8 cellular contexts compared by ENCODE assay signal in genomic region chr17:32127156-32127897, GRCh38. TPM values are rescaled to one million over a fixed set of nuclear protein-coding genes. Genes with fewer than 3 reads are reported as not detected.
DNase-seq lines count a peak whose midpoint lies in the region; ATAC-seq and TF ChIP-seq lines count a peak whose summit lies in the region.

No MANE protein-coding gene starts in this region.

- H3K9ac ChIP-seq in Karpas-422 (ENCODE audit: low read length) = peak overlapping the region; percentile 77
- H3K9ac ChIP-seq in neural progenitor cell = no peak overlapping the region

- H3K4me1 ChIP-seq in Karpas-422 (ENCODE audit: low read length) = peaks cover 26% of the 10 kb centered on the region
- H3K4me1 ChIP-seq in foreskin keratinocyte = peaks cover 9% of the 10 kb centered on the region
- peaks cover 8% of the 10 kb centered on the region for H3K4me1 ChIP-seq in neural progenitor cell

- peak overlapping the region; percentile 92 for H2AFZ ChIP-seq in Karpas-422 (ENCODE audit: low read length)
- H2AFZ ChIP-seq in neural progenitor cell (replicated peaks) = peak overlapping the region; percentile 96

- DNase-seq in DMS53 treated with DMSO at 0.1 percent for 48 hours (lab: John Stamatoyannopoulos, UW; ENCODE audit: unreplicated experiment) (peak; percentile 29), Karpas-422 (peak; percentile 88), SIG-M5 treated with dmso at 0.1 percent for 504 hours (lab: John Stamatoyannopoulos, UW; ENCODE audit: unreplicated experiment) (peak; percentile 88), activated gamma-delta T cell treated with Interleukin-2 at 50 U/mL for 16 hours (peak; percentile 74), foreskin keratinocyte (peak; percentile 77 to 85), neural progenitor cell (ENCODE audit: low spot score) (peak; percentile 52), stromal cell of bone marrow (ENCODE audit: low read depth) (peak; percentile 64)

- peak overlapping the region; percentile 79 for H3K4me3 ChIP-seq in Karpas-422 (ENCODE audit: low read length)
- peak overlapping the region; percentile 53 for H3K4me3 ChIP-seq in neural progenitor cell

- peaks cover 6% of the 10 kb centered on the region for H3F3A ChIP-seq in neural progenitor cell (ENCODE audit: low read depth)

- H3K4me2 ChIP-seq in Karpas-422 (ENCODE audit: low read depth, low read length, poor library complexity, severe bottlenecking) (peak overlapping the region; percentile 73), neural progenitor cell (peak overlapping the region; percentile 80)

- TF ChIP-seq CTCF in foreskin keratinocyte (conservative IDR thresholded peaks at IDR 0.05) (no peak), neural progenitor cell (IDR thresholded peaks at IDR 0.05) (no peak)

- H3K79me2 ChIP-seq in Karpas-422 (ENCODE audit: low read length) = no peaks in the 10 kb centered on the region
- no peaks in the 10 kb centered on the region for H3K79me2 ChIP-seq in neural progenitor cell (ENCODE audit: low read depth)

- peaks cover 2% of the 10 kb centered on the region for H3K36me3 Mint-ChIP-seq in neural progenitor cell

- ATAC-seq in GM21723 (IDR thresholded peaks at IDR 0.05; ENCODE audit: unreplicated experiment) (peak; percentile 79), foreskin keratinocyte (peak; percentile 96)

- H4K20me1 ChIP-seq in Karpas-422 (ENCODE audit: insufficient read depth, low read depth, low read length) = no peaks in the 10 kb centered on the region
- H4K20me1 ChIP-seq in neural progenitor cell (ENCODE audit: low read depth) = no peaks in the 10 kb centered on the region

- H3K9me3 Mint-ChIP-seq in neural progenitor cell = peaks cover 8% of the 10 kb centered on the region

- H3K9me3 ChIP-seq in Karpas-422 (ENCODE audit: low read length) (no peaks in the 10 kb centered on the region), neural progenitor cell (ENCODE audit: low read depth) (no peaks in the 10 kb centered on the region)

- H3K27me3 ChIP-seq in Karpas-422 (ENCODE audit: low read length) (no peaks in the 10 kb centered on the region), foreskin keratinocyte (no peaks in the 10 kb centered on the region), neural progenitor cell (no peaks in the 10 kb centered on the region)

- H3K27ac Mint-ChIP-seq in neural progenitor cell = peak overlapping the region; percentile 94

- H3K27ac ChIP-seq in Karpas-422 (ENCODE audit: low read length) = no peak overlapping the region
- H3K27ac ChIP-seq in foreskin keratinocyte = peak overlapping the region; percentile 88
- H3K27ac ChIP-seq in neural progenitor cell = no peak overlapping the region

- H3K27me3 Mint-ChIP-seq in neural progenitor cell (ENCODE audit: insufficient read depth, low read depth) = peaks cover 10% of the 10 kb centered on the region

- peak overlapping the region; percentile 92 for H3K4me3 Mint-ChIP-seq in neural progenitor cell

- no peaks in the 10 kb centered on the region for H3K9me2 ChIP-seq in Karpas-422 (replicated peaks; ENCODE audit: insufficient read depth, low read length)

- H3K4me1 Mint-ChIP-seq in neural progenitor cell = peaks cover 58% of the 10 kb centered on the region

- H3K36me3 ChIP-seq in Karpas-422 (ENCODE audit: insufficient read depth, low read length) = no peaks in the 10 kb centered on the region
- no peaks in the 10 kb centered on the region for H3K36me3 ChIP-seq in neural progenitor cell

RNA-seq across cellular contexts. Expression of gene RHOT1, which starts 15.0 kb away (rescaled TPM):
- total RNA-seq in Karpas-422 (2014; rRNA removed; shearing (Covaris generic); ENCODE audit: low replicate concordance) = 36.9 and 87.5 TPM in 2 replicates
- total RNA-seq in foreskin keratinocyte = 25.6 and 28.5 TPM in 2 replicates
- polyA plus RNA-seq in foreskin keratinocyte = 18.5 and 20.1 TPM in 2 replicates
- total RNA-seq in neural progenitor cell (ENCODE audit: low replicate concordance) = 43.7 and 76.4 TPM in 2 replicates

Comparison
In these comparisons a context has a peak if more than half of its experiments do, and no peak if none do; other contexts are left out.
1. DNase-seq: peak in every context shown above with its lines; median percentile 88 in Karpas-422; 88 in SIG-M5 treated with dmso at 0.1 percent for 504 hours; 81 in foreskin keratinocyte; 74 in activated gamma-delta T cell treated with Interleukin-2 at 50 U/mL for 16 hours; 64 in stromal cell of bone marrow; 52 in neural progenitor cell; 29 in DMS53 treated with DMSO at 0.1 percent for 48 hours.